Comparison of ENCODE assay signal across 13 cellular contexts in genomic region chr2:205705511-205706397, GRCh38. TPM values are rescaled to one million over a fixed set of nuclear protein-coding genes. Genes with fewer than 3 reads are reported as not detected.
A peak's percentile ranks its signal among the peaks of the same experiment; 100 is the strongest.
DNase-seq lines count a peak whose midpoint lies in the region; ATAC-seq lines count a peak whose summit lies in the region.
"Had no signal": no experiment of that assay in that cellular context is flagged by ENCODE, and none has a peak within 500 bp of the region (broad histone marks: within the 10 kb centered on the region; RNA-seq: fewer than 3 reads in every experiment).

No MANE protein-coding gene starts in this region.

- H3K27ac Mint-ChIP-seq in activated CD4-positive, alpha-beta memory T cell treated with anti-CD3 and anti-CD28 coated beads, Interleukin-2, amount 10 ng/mL, durations not matched to agents 7 days and 5 days = peak overlapping the region; percentile 85

- no peak overlapping the region for H3K4me3 ChIP-seq in skin epidermis
- H3K4me3 ChIP-seq: MG63, mucosa of descending colon, SK-N-MC had no signal

- CTCF ChIA-PET in activated CD4-positive, alpha-beta memory T cell treated with anti-CD3 and anti-CD28 coated beads, Interleukin-2, amount 10 ng/mL, durations not matched to agents 7 days and 5 days (lab: Charles Lee) = interaction anchor here (1.3 kb wide), 1 partner anchor 27 kb away, joined by 3 read pairs; no protein-coding TSS in a partner anchor

- ATAC-seq in GM19328 (IDR thresholded peaks at IDR 0.05; ENCODE audit: unreplicated experiment) = no peak
- ATAC-seq in HG02642 (IDR thresholded peaks at IDR 0.05; ENCODE audit: poor library complexity, unreplicated experiment) = no peak

- no peaks in the 10 kb centered on the region for H3K9me3 Mint-ChIP-seq in activated CD4-positive, alpha-beta memory T cell treated with anti-CD3 and anti-CD28 coated beads, Interleukin-2, amount 10 ng/mL, durations not matched to agents 7 days and 5 days

- H3K4me1 Mint-ChIP-seq in activated CD4-positive, alpha-beta memory T cell treated with anti-CD3 and anti-CD28 coated beads, Interleukin-2, amount 10 ng/mL, durations not matched to agents 7 days and 5 days = peaks cover 25% of the 10 kb centered on the region

- H3K4me3 Mint-ChIP-seq in activated CD4-positive, alpha-beta memory T cell treated with anti-CD3 and anti-CD28 coated beads, Interleukin-2, amount 10 ng/mL, durations not matched to agents 7 days and 5 days = no peak overlapping the region
- H3K4me3 Mint-ChIP-seq: activated CD8-positive, alpha-beta memory T cell treated with anti-CD3 and anti-CD28 coated beads, Interleukin-2, amount 10 ng/mL, durations not matched to agents 7 days and 5 days had no signal

- peak overlapping the region in 16 of 21 experiments; percentile 8 to 84 (median 63) for H3K27ac ChIP-seq in skin epidermis
- H3K27ac ChIP-seq: 22Rv1, SK-N-MC had no signal

- no peaks in the 10 kb centered on the region for H3K36me3 Mint-ChIP-seq in activated CD4-positive, alpha-beta memory T cell treated with anti-CD3 and anti-CD28 coated beads, Interleukin-2, amount 10 ng/mL, durations not matched to agents 7 days and 5 days (ENCODE audit: low read depth)
- H3K36me3 Mint-ChIP-seq: activated CD8-positive, alpha-beta memory T cell treated with anti-CD3 and anti-CD28 coated beads, Interleukin-2, amount 10 ng/mL, durations not matched to agents 7 days and 5 days had no signal

- H3K27me3 Mint-ChIP-seq in activated CD4-positive, alpha-beta memory T cell treated with anti-CD3 and anti-CD28 coated beads, Interleukin-2, amount 10 ng/mL, durations not matched to agents 7 days and 5 days = no peaks in the 10 kb centered on the region
- H3K27me3 Mint-ChIP-seq: activated CD8-positive, alpha-beta memory T cell treated with anti-CD3 and anti-CD28 coated beads, Interleukin-2, amount 10 ng/mL, durations not matched to agents 7 days and 5 days had no signal

- POLR2A ChIA-PET in activated CD4-positive, alpha-beta memory T cell treated with anti-CD3 and anti-CD28 coated beads, Interleukin-2, amount 10 ng/mL, durations not matched to agents 7 days and 5 days (lab: Charles Lee) = no interaction called here

- DNase-seq in DMS53 (lab: John Stamatoyannopoulos, UW) = peak; percentile 30
- DNase-seq in DMS53 treated with DMSO at 0.1 percent for 48 hours (lab: John Stamatoyannopoulos, UW; ENCODE audit: unreplicated experiment) = no peak
- no peak for DNase-seq in activated CD4-positive, alpha-beta memory T cell treated with anti-CD3 and anti-CD28 coated beads, Interleukin-2, amount 10 ng/mL, durations not matched to agents 7 days and 5 days
- peak; percentile 48 for DNase-seq in kidney tubule cell (ENCODE audit: low spot score)
- no peak for DNase-seq in DMS153 treated with DMSO at 0.1 percent for 48 hours (lab: John Stamatoyannopoulos, UW; ENCODE audit: unreplicated experiment)

RNA-seq across cellular contexts. Expression of gene NRP2, which starts 23.5 kb away (rescaled TPM):
- 1 to 10 TPM; 1.4 to 2.3 TPM for total RNA-seq in activated CD4-positive, alpha-beta memory T cell treated with anti-CD3 and anti-CD28 coated beads, Interleukin-2, amount 10 ng/mL, durations not matched to agents 7 days and 5 days

Comparison
In these comparisons a context has a peak if more than half of its experiments do, and no peak if none do; other contexts are left out.
1. DNase-seq: peak in DMS53 (single experiment) and kidney tubule cell (single experiment); none in DMS53 treated with DMSO at 0.1 percent for 48 hours (single experiment), activated CD4-positive, alpha-beta memory T cell treated with anti-CD3 and anti-CD28 coated beads, Interleukin-2, amount 10 ng/mL, durations not matched to agents 7 days and 5 days (single experiment) and DMS153 treated with DMSO at 0.1 percent for 48 hours (single experiment).